In genomic region chr1:220219136-220219442, GRCh38 we compare ENCODE assay signal across 12 cellular contexts. TPM values are rescaled to one million over a fixed set of nuclear protein-coding genes. Genes with fewer than 3 reads are reported as not detected.
DNase-seq lines count a peak whose midpoint lies in the region; ATAC-seq and TF ChIP-seq lines count a peak whose summit lies in the region.
"Had no signal": no experiment of that assay in that cellular context is flagged by ENCODE, and none has a peak within 500 bp of the region (broad histone marks: within the 10 kb centered on the region; RNA-seq: fewer than 3 reads in every experiment).

No MANE protein-coding gene starts in this region.

- H4K20me1 ChIP-seq in GM23248 (ENCODE audit: insufficient read depth), result peaks cover 8% of the 10 kb centered on the region

- H3K9ac ChIP-seq in GM23248, result no peak overlapping the region

- H3K9me3 Mint-ChIP-seq in activated CD4-positive, alpha-beta T cell treated with anti-CD3 and anti-CD28 coated beads for 36 hours (ENCODE audit: low read depth), result no peaks in the 10 kb centered on the region
- H3K9me3 Mint-ChIP-seq: activated T-helper 17 cell treated with anti-CD3 and anti-CD28 coated beads, Interleukin-2, amount 50 U/mL, for 72 hours had no signal

- H3K36me3 ChIP-seq in WERI-Rb-1, result no peaks in the 10 kb centered on the region
- H3K36me3 ChIP-seq in tibial nerve, result no peaks in the 10 kb centered on the region
- no peaks in the 10 kb centered on the region for H3K36me3 ChIP-seq in GM23248 (ENCODE audit: low read depth)
- H3K36me3 ChIP-seq: pancreas had no signal

- H3K27ac Mint-ChIP-seq in activated CD4-positive, alpha-beta T cell treated with anti-CD3 and anti-CD28 coated beads for 36 hours, result peak overlapping the region; percentile 19
- H3K27ac Mint-ChIP-seq: activated T-helper 17 cell treated with anti-CD3 and anti-CD28 coated beads, Interleukin-2, amount 50 U/mL, for 72 hours had no signal

- CTCF ChIA-PET in activated CD4-positive, alpha-beta T cell treated with anti-CD3 and anti-CD28 coated beads for 36 hours (lab: Charles Lee), result interaction anchor here (0.5 to 1.9 kb wide), 7 partner anchors 7 to 77 kb away, joined by 3 to 6 read pairs (median 4); no protein-coding TSS in a partner anchor

- H3K27me3 Mint-ChIP-seq in activated CD4-positive, alpha-beta T cell treated with anti-CD3 and anti-CD28 coated beads for 36 hours, result no peaks in the 10 kb centered on the region
- H3K27me3 Mint-ChIP-seq: activated T-helper 17 cell treated with anti-CD3 and anti-CD28 coated beads, Interleukin-2, amount 50 U/mL, for 72 hours had no signal

- H2AFZ ChIP-seq in GM23248, result no peak overlapping the region

- no peak overlapping the region for H3K4me2 ChIP-seq in GM23248 (ENCODE audit: unreplicated experiment)
- H3K4me2 ChIP-seq: A549 had no signal

- H3K4me3 Mint-ChIP-seq in activated CD4-positive, alpha-beta T cell treated with anti-CD3 and anti-CD28 coated beads for 36 hours, result no peak overlapping the region
- H3K4me3 Mint-ChIP-seq: activated T-helper 17 cell treated with anti-CD3 and anti-CD28 coated beads, Interleukin-2, amount 50 U/mL, for 72 hours had no signal

- DNase-seq in activated CD4-positive, alpha-beta T cell treated with anti-CD3 and anti-CD28 coated beads for 36 hours, result no peak
- no peak for DNase-seq in activated CD4-positive, alpha-beta T cell treated with anti-CD3 and anti-CD28 coated beads, Interleukin-2, amount 50 U/mL, for 1 hour
- no peak for DNase-seq in WERI-Rb-1
- peak; percentile 38 for DNase-seq in fibroblast of peridontal ligament (ENCODE audit: extremely low read depth)
- no peak for DNase-seq in tibial nerve (ENCODE audit: low spot score in 2 of 2)
- DNase-seq in GM23248, result no peak
- DNase-seq in HT-29 (ENCODE audit: low spot score), result no peak
- DNase-seq: NCI-H1417 treated with DMSO at 0.1 percent for 48 hours had no signal

- H3K27me3 ChIP-seq in WERI-Rb-1 (ENCODE audit: insufficient read depth, low read depth, severe bottlenecking) (no peaks in the 10 kb centered on the region), tibial nerve (no peaks in the 10 kb centered on the region), GM23248 (replicated peaks; ENCODE audit: insufficient read depth) (no peaks in the 10 kb centered on the region)
- H3K27me3 ChIP-seq: pancreas had no signal

- POLR2A ChIA-PET in activated CD4-positive, alpha-beta T cell treated with anti-CD3 and anti-CD28 coated beads for 36 hours (lab: Charles Lee), result no interaction called here

- in situ Hi-C loops in GM23248 (cut with MboI), result no loop called here

- H3K4me1 Mint-ChIP-seq in activated CD4-positive, alpha-beta T cell treated with anti-CD3 and anti-CD28 coated beads for 36 hours, result peaks cover 37% of the 10 kb centered on the region

- H3K4me3 ChIP-seq in WERI-Rb-1 (ENCODE audit: low read depth, low read length), result peak overlapping the region; percentile 16
- H3K4me3 ChIP-seq in tibial nerve, result no peak overlapping the region
- no peak overlapping the region for H3K4me3 ChIP-seq in GM23248
- H3K4me3 ChIP-seq: A549, pancreas had no signal

- peaks cover 99% of the 10 kb centered on the region for H3K79me2 ChIP-seq in GM23248 (ENCODE audit: insufficient read depth)

- H3F3A ChIP-seq in GM23248 (ENCODE audit: insufficient read depth), result no peaks in the 10 kb centered on the region

- TF ChIP-seq EP300 in tibial nerve (IDR thresholded peaks at IDR 0.05), result no peak

- ATAC-seq in activated CD4-positive, alpha-beta T cell treated with anti-CD3 and anti-CD28 coated beads for 36 hours, result no peak
- ATAC-seq in GM19397 (IDR thresholded peaks at IDR 0.05; ENCODE audit: unreplicated experiment), result no peak

- H3K36me3 Mint-ChIP-seq in activated CD4-positive, alpha-beta T cell treated with anti-CD3 and anti-CD28 coated beads for 36 hours (ENCODE audit: low read depth), result peaks cover 7% of the 10 kb centered on the region

- H3K9me3 ChIP-seq in WERI-Rb-1 (ENCODE audit: severe bottlenecking) (no peaks in the 10 kb centered on the region), tibial nerve (no peaks in the 10 kb centered on the region), GM23248 (ENCODE audit: low read depth) (no peaks in the 10 kb centered on the region)
- H3K9me3 ChIP-seq: A549, pancreas had no signal

- no peak for TF ChIP-seq POLR2A in tibial nerve (IDR thresholded peaks at IDR 0.05)

- H3K27ac ChIP-seq in WERI-Rb-1 (peak overlapping the region; percentile 69), tibial nerve (peak overlapping the region in 3 of 4 donors; percentile 20 to 74 (median 68)), GM23248 (no peak overlapping the region)
- H3K27ac ChIP-seq: A549, pancreas had no signal

- TF ChIP-seq CTCF in WERI-Rb-1 (IDR thresholded peaks at IDR 0.05; ENCODE audit: low read depth, low read length), result no peak
- no peak for TF ChIP-seq CTCF in tibial nerve (IDR thresholded peaks at IDR 0.05)

- no peaks in the 10 kb centered on the region for H3K9me2 ChIP-seq in GM23248 (ENCODE audit: insufficient read depth)

- intact Hi-C loops in activated CD4-positive, alpha-beta T cell treated with anti-CD3 and anti-CD28 coated beads for 36 hours (cut with DNase I, micrococcal nuclease), result loop anchor here in 1 of 2 experiments (5.0 kb wide), 1 partner anchor 513 kb away; no protein-coding TSS in a partner anchor

- H3K4me1 ChIP-seq in tibial nerve, result peaks cover 0 to 54% (median 14%) of the 10 kb centered on the region in 4 donors
- H3K4me1 ChIP-seq in GM23248 (ENCODE audit: insufficient read depth), result peaks cover 4% of the 10 kb centered on the region; the same call in 1 of the 2 replicates
- H3K4me1 ChIP-seq: A549, pancreas had no signal

RNA-seq across cellular contexts. Expression of gene RAB3GAP2, which starts 53.2 kb away (rescaled TPM):
- total RNA-seq in activated CD4-positive, alpha-beta T cell treated with anti-CD3 and anti-CD28 coated beads for 36 hours, result 10 to 100 TPM; 50.6 to 67.3 TPM
- total RNA-seq in tibial nerve, result 10 to 100 TPM; 30.6 to 36.8 (median 31.2) TPM
- total RNA-seq in GM23248 (2014; rRNA removed; shearing (Covaris generic)), result 22.6 and 24.4 TPM in 2 replicates
- polyA plus RNA-seq in GM23248 (2016; fragmentation: Nextera tagmentation; extraction: Ambion mirVana), result 14.5 and 15.8 TPM in 2 replicates
- total RNA-seq in HT-29 (2014; rRNA removed; shearing (Covaris generic)), result 6.9 and 8.7 TPM in 2 replicates
